In genomic region chr6:29818892-29819291, GRCh38 we compare ENCODE assay signal across 9 cellular contexts. TPM values are rescaled to one million over a fixed set of nuclear protein-coding genes. Genes with fewer than 3 reads are reported as not detected.
"Had no signal": no experiment of that assay in that cellular context is flagged by ENCODE, and none has a peak within 500 bp of the region (broad histone marks: within the 10 kb centered on the region; RNA-seq: fewer than 3 reads in every experiment).

No MANE protein-coding gene starts in this region.

- FAIRE-seq: G401.6, GM12878, GM12891, GM12892, GM18507, GM19239 had no signal

- H3K4me3 ChIP-seq: GM12878 had no signal

- DNase-seq: GDM1, GF-D8 had no signal

- ATAC-seq: GM12878 had no signal

RNA-seq across cellular contexts. Expression of gene HLA-G, which starts 8.7 kb away (rescaled TPM):
- total RNA-seq: G401 had no signal
